In genomic region chr11:57387284-57388030, GRCh38 we compare ENCODE assay signal across 2 cellular contexts.
TF ChIP-seq lines count a peak whose summit lies in the region.

No MANE protein-coding gene starts in this region.

TF ChIP-seq in endothelial cell of umbilical vein, 7 proteins besides CTCF, POLR2A, EP300 and RAD21:
- TF ChIP-seq JUN (IDR thresholded peaks at IDR 0.05; ENCODE audit: borderline replicate concordance, insufficient read depth, insufficient read length, low read depth) (no peak), FOS (IDR thresholded peaks at IDR 0.05; ENCODE audit: borderline replicate concordance, insufficient read depth, low read length) (no peak), GATA2 (IDR thresholded peaks at IDR 0.05; ENCODE audit: insufficient read depth, insufficient read length, low read depth, low read length) (no peak), EZH2 (IDR thresholded peaks at IDR 0.05; ENCODE audit: borderline replicate concordance, low read depth, low read length, severe bottlenecking) (no peak), MYC (IDR thresholded peaks at IDR 0.05; ENCODE audit: low read depth, low read length) (no peak), POLR2AphosphoS5 (IDR thresholded peaks at IDR 0.05; ENCODE audit: insufficient read depth, low read depth, low read length) (no peak)

TF ChIP-seq in HepG2, 621 proteins besides CTCF, POLR2A, EP300 and RAD21:
- TF ChIP-seq SMC3 (IDR thresholded peaks at IDR 0.05; ENCODE audit: low read length) (peak; percentile 47; the same call in 1 of the 2 replicates), ZNF263 (CRISPR knock-in tag; IDR thresholded peaks at IDR 0.05) (no peak), ZSCAN25 (CRISPR knock-in tag; IDR thresholded peaks at IDR 0.05) (peak; percentile 87), ZMYM4 (CRISPR knock-in tag; IDR thresholded peaks at IDR 0.05) (no peak), PITX1 (CRISPR knock-in tag; IDR thresholded peaks at IDR 0.05) (no peak), TCF7 (IDR thresholded peaks at IDR 0.05; ENCODE audit: low read depth) (no peak), GTF3A (CRISPR knock-in tag; conservative IDR thresholded peaks at IDR 0.05) (no peak), SOX5 (CRISPR knock-in tag; IDR thresholded peaks at IDR 0.05; ENCODE audit: borderline replicate concordance) (no peak), ZNF12 (CRISPR knock-in tag; IDR thresholded peaks at IDR 0.05) (no peak), ZFP90 (CRISPR knock-in tag; IDR thresholded peaks at IDR 0.05; ENCODE audit: borderline replicate concordance) (no peak), ZBTB20 (CRISPR knock-in tag; IDR thresholded peaks at IDR 0.05; ENCODE audit: borderline replicate concordance, low read depth) (no peak), STAG1 (CRISPR knock-in tag; IDR thresholded peaks at IDR 0.05) (peak; percentile 63), AKAP8 (CRISPR knock-in tag; IDR thresholded peaks at IDR 0.05) (no peak), ZBTB7A (CRISPR knock-in tag; IDR thresholded peaks at IDR 0.05) (no peak), ZNF615 (CRISPR knock-in tag; IDR thresholded peaks at IDR 0.05; ENCODE audit: borderline replicate concordance) (no peak)
